In genomic region chr5:87581661-87582060, GRCh38 we compare ENCODE assay signal across 9 cellular contexts.
"Had no signal": no experiment of that assay in that cellular context is flagged by ENCODE, and none has a peak within 500 bp of the region (broad histone marks: within the 10 kb centered on the region; RNA-seq: fewer than 3 reads in every experiment).

No MANE protein-coding gene starts in this region.

- H3K4me1 ChIP-seq: HAP-1 had no signal

- H3K4me3 ChIP-seq: GM23248, HAP-1, K562 had no signal

- DNase-seq: GM23248, GOT3, H7, HFFc6, IMR-90, KG1 had no signal

- ATAC-seq: HCT116, K562 had no signal

- H3K9me3 ChIP-seq: HAP-1 had no signal

- H3K27ac ChIP-seq: GM23248 had no signal

- H3K36me3 ChIP-seq: HAP-1 had no signal
